In the genomic region with DNA sequence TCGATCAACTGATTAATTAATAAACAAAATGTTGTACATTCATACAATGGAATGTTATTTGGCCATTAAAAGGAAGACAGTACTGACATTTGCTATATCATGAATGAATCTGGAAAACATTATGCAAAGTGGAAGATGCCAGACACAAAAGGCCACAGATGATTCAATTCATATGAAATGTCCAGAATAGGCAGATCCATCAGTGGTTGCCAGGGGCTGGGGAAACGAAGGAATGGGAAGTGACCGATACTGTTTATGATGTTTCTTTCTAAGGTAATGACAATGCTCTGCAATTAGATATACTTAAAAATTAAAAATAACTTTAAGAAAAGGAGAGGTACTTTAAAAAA, we compare ENCODE assay signal across 17 cellular contexts. TPM values are rescaled to one million over a fixed set of nuclear protein-coding genes. Genes with fewer than 3 reads are reported as not detected.
DNase-seq lines count a peak whose midpoint lies in the region; ATAC-seq and TF ChIP-seq lines count a peak whose summit lies in the region.
"Had no signal": no experiment of that assay in that cellular context is flagged by ENCODE, and none has a peak within 500 bp of the region (broad histone marks: within the 10 kb centered on the region; RNA-seq: fewer than 3 reads in every experiment).

No MANE protein-coding gene starts in this region.

- H3K4me1 Mint-ChIP-seq in T-helper 1 cell treated with Interleukin-12 subunit alpha and Interleukin-12 subunit beta and Interleukin-4 antibody, amounts not matched to agents 30 μg/mL and 1 μg/mL, for 36 hours (ENCODE audit: low read depth): peaks cover 88% of the 10 kb centered on the region
- peaks cover 80% of the 10 kb centered on the region for H3K4me1 Mint-ChIP-seq in T-helper 17 cell

- no peak overlapping the region for H3K4me3 ChIP-seq in foreskin fibroblast (ENCODE audit: low read depth in 1 of 2, low read length in 2 of 2)
- H3K4me3 ChIP-seq: body of pancreas, dorsolateral prefrontal cortex, Peyer's patch, skin epidermis had no signal

- no peaks in the 10 kb centered on the region for H3K9me3 ChIP-seq in T-helper 17 cell (ENCODE audit: control insufficient read depth, low read length, poor library complexity, severe bottlenecking)
- H3K9me3 ChIP-seq: body of pancreas, Peyer's patch had no signal

- H3K9me3 Mint-ChIP-seq in T-helper 1 cell treated with Interleukin-12 subunit alpha and Interleukin-12 subunit beta and Interleukin-4 antibody, amounts not matched to agents 30 μg/mL and 1 μg/mL, for 36 hours: no peaks in the 10 kb centered on the region

- no peak for ATAC-seq in T-helper 17 cell
- ATAC-seq: body of pancreas, left colon had no signal

- DNase-seq in T-helper 1 cell: no peak
- DNase-seq in EL: peak; percentile 63
- no peak for DNase-seq in T-helper 17 cell
- DNase-seq in foreskin fibroblast: peak; percentile 57 to 83
- DNase-seq in stimulated activated CD4-positive, alpha-beta T cell treated with anti-CD3 and anti-CD28 coated beads, Interleukin-2, amount 100 ng/mL, for 48 hours: no peak
- no peak for DNase-seq in T-helper 9 cell
- DNase-seq in HCEC 1CT: no peak
- DNase-seq: activated CD4-positive, alpha-beta T cell treated with anti-CD3 and anti-CD28 coated beads for 4 hours; activated effector memory CD4-positive, alpha-beta T cell treated with Interleukin-2 at 50 U/mL for 16 hours; body of pancreas; dorsolateral prefrontal cortex; GF-D8; left colon; NCI-H2081; Peyer's patch had no signal

- H3K27me3 Mint-ChIP-seq in T-helper 1 cell treated with Interleukin-12 subunit alpha and Interleukin-12 subunit beta and Interleukin-4 antibody, amounts not matched to agents 30 μg/mL and 1 μg/mL, for 36 hours (ENCODE audit: low read depth): no peaks in the 10 kb centered on the region
- H3K27me3 Mint-ChIP-seq in T-helper 17 cell: no peaks in the 10 kb centered on the region

- no peak for TF ChIP-seq CTCF in foreskin fibroblast (IDR thresholded peaks at IDR 0.05; ENCODE audit: low read depth, low read length)

- H3K27ac Mint-ChIP-seq in T-helper 1 cell treated with Interleukin-12 subunit alpha and Interleukin-12 subunit beta and Interleukin-4 antibody, amounts not matched to agents 30 μg/mL and 1 μg/mL, for 36 hours: peak overlapping the region; percentile 13
- peak overlapping the region; percentile 84 for H3K27ac Mint-ChIP-seq in T-helper 17 cell

- H3K4me3 Mint-ChIP-seq in T-helper 1 cell treated with Interleukin-12 subunit alpha and Interleukin-12 subunit beta and Interleukin-4 antibody, amounts not matched to agents 30 μg/mL and 1 μg/mL, for 36 hours: no peak overlapping the region
- H3K4me3 Mint-ChIP-seq in T-helper 17 cell: peak overlapping the region; percentile 61

- peaks cover 11% of the 10 kb centered on the region for H3K36me3 Mint-ChIP-seq in T-helper 1 cell treated with Interleukin-12 subunit alpha and Interleukin-12 subunit beta and Interleukin-4 antibody, amounts not matched to agents 30 μg/mL and 1 μg/mL, for 36 hours (ENCODE audit: low read depth)
- H3K36me3 Mint-ChIP-seq in T-helper 17 cell (ENCODE audit: low read depth): no peaks in the 10 kb centered on the region

RNA-seq across cellular contexts. Expression of gene ELOVL5, which starts 37.2 kb away (rescaled TPM):
- total RNA-seq in T-helper 17 cell: 100 to 1,000 TPM; 121 to 147 TPM

Comparison
In these comparisons a context has a peak if more than half of its experiments do, and no peak if none do; other contexts are left out.
1. DNase-seq: peak in EL (single experiment) and foreskin fibroblast (2 of 2); none in T-helper 1 cell (0 of 5), T-helper 17 cell (0 of 3), stimulated activated CD4-positive, alpha-beta T cell treated with anti-CD3 and anti-CD28 coated beads, Interleukin-2, amount 100 ng/mL, for 48 hours (0 of 2), T-helper 9 cell (single experiment) and HCEC 1CT (single experiment).